23 cellular contexts compared by ENCODE assay signal in the genomic region with DNA sequence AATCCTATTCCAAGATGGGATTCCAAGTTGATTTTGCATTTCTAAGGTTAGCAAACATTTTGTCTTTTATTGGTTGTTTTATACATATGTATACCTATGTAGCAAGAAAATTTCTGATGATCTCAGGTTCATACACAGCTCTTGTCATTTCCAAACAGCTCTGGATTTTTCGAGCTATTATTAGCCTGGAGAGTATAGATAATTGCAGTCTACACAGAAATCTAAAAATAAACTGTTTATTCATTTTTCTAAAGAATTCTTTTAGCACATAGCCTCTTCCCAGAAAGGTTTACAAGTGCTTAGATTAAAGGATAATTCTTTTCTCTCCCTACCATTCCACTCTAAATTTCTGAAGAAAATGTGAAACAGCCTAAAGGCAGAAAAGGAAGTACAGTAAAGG.
DNase-seq lines count a peak whose midpoint lies in the region; ATAC-seq and TF ChIP-seq lines count a peak whose summit lies in the region.
"Had no signal": no experiment of that assay in that cellular context is flagged by ENCODE, and none has a peak within 500 bp of the region (broad histone marks: within the 10 kb centered on the region; RNA-seq: fewer than 3 reads in every experiment).

No MANE protein-coding gene starts in this region.

- no peak overlapping the region for H3K4me2 ChIP-seq in mammary epithelial cell (ENCODE audit: insufficient read depth, low read depth, low read length)
- peak overlapping the region; percentile 23 for H3K4me2 ChIP-seq in smooth muscle cell
- H3K4me2 ChIP-seq: A549; BLaER1 treated with 17β-estradiol and CSF1 and Interleukin-3, amounts not matched to agents 10 nM and 100 nM had no signal

- H3K79me2 ChIP-seq in mammary epithelial cell (ENCODE audit: insufficient read depth, low read length) = peaks cover 25% of the 10 kb centered on the region
- no peaks in the 10 kb centered on the region for H3K79me2 ChIP-seq in smooth muscle cell (ENCODE audit: low read depth)

- CTCF ChIA-PET in mammary epithelial cell (lab: Charles Lee; ENCODE audit: low non-redundant PET) = interaction anchor here (0.6 kb wide), 1 partner anchor 19 kb away, joined by 4 read pairs; no protein-coding TSS in a partner anchor
- CTCF ChIA-PET in MCF 10A (lab: Yijun Ruan, JAX) = no interaction called here

- H3K36me3 Mint-ChIP-seq in MCF 10A (ENCODE audit: insufficient read depth, unreplicated experiment) (no peaks in the 10 kb centered on the region), T-helper 17 cell (ENCODE audit: low read depth) (no peaks in the 10 kb centered on the region)
- H3K36me3 Mint-ChIP-seq: CD14-positive monocyte; CD8-positive, alpha-beta memory T cell had no signal

- H3K27me3 ChIP-seq in mammary epithelial cell (ENCODE audit: insufficient read depth, low read length) (no peaks in the 10 kb centered on the region), RWPE2 (ENCODE audit: insufficient read depth, poor library complexity, severe bottlenecking) (no peaks in the 10 kb centered on the region), smooth muscle cell (ENCODE audit: low read depth) (no peaks in the 10 kb centered on the region)
- H3K27me3 ChIP-seq: BE2C; BLaER1 treated with 17β-estradiol and CSF1 and Interleukin-3, amounts not matched to agents 10 nM and 100 nM had no signal

- TF ChIP-seq CTCF in mammary epithelial cell (conservative IDR thresholded peaks at IDR 0.05 in 1 of 2, IDR thresholded peaks at IDR 0.05 in 1 of 2; ENCODE audit: extremely low read depth in 1 of 2, insufficient read depth in 1 of 2, low read depth in 1 of 2, low read length in 2 of 2) = no peak
- no peak for TF ChIP-seq CTCF in MCF 10A (IDR thresholded peaks at IDR 0.05; ENCODE audit: unreplicated experiment)
- no peak for TF ChIP-seq CTCF in RWPE2 (IDR thresholded peaks at IDR 0.05; ENCODE audit: poor library complexity, severe bottlenecking)
- no peak for TF ChIP-seq CTCF in smooth muscle cell (IDR thresholded peaks at IDR 0.05; ENCODE audit: borderline replicate concordance, insufficient read depth, poor library complexity, severe bottlenecking)

- no peak overlapping the region for H2AFZ ChIP-seq in mammary epithelial cell (ENCODE audit: low read depth, low read length)
- H2AFZ ChIP-seq in smooth muscle cell (ENCODE audit: low read depth) = no peak overlapping the region

- H3K4me3 Mint-ChIP-seq in MCF 10A (ENCODE audit: unreplicated experiment) = no peak overlapping the region
- H3K4me3 Mint-ChIP-seq in T-helper 17 cell = no peak overlapping the region
- H3K4me3 Mint-ChIP-seq: CD14-positive monocyte; CD4-positive, alpha-beta T cell; CD8-positive, alpha-beta memory T cell; HFFc6 had no signal

- H4K20me1 ChIP-seq in mammary epithelial cell (ENCODE audit: insufficient read depth, low read length) (no peaks in the 10 kb centered on the region), smooth muscle cell (ENCODE audit: low read depth) (no peaks in the 10 kb centered on the region)
- H4K20me1 ChIP-seq: BLaER1 treated with 17β-estradiol and CSF1 and Interleukin-3, amounts not matched to agents 10 nM and 100 nM had no signal

- H3K27ac Mint-ChIP-seq in MCF 10A (ENCODE audit: low read depth, unreplicated experiment) (no peak overlapping the region), T-helper 17 cell (no peak overlapping the region)
- H3K27ac Mint-ChIP-seq: CD14-positive monocyte; CD4-positive, alpha-beta T cell; CD8-positive, alpha-beta memory T cell; HFFc6 had no signal

- in situ Hi-C loops in mammary epithelial cell (cut with MboI; ENCODE audit: low sequenced_read_pairs in 2 of 2) = no loop called here

- H3K9ac ChIP-seq in mammary epithelial cell (ENCODE audit: insufficient read depth, low read length) (no peak overlapping the region), smooth muscle cell (ENCODE audit: low read depth) (no peak overlapping the region)
- H3K9ac ChIP-seq: BLaER1 treated with 17β-estradiol and CSF1 and Interleukin-3, amounts not matched to agents 10 nM and 100 nM had no signal

- peak overlapping the region; percentile 5 for H3K27ac ChIP-seq in mammary epithelial cell (ENCODE audit: insufficient read depth, low read depth, low read length)
- H3K27ac ChIP-seq in RWPE2 (ENCODE audit: poor library complexity, severe bottlenecking) = peak overlapping the region; percentile 100
- peak overlapping the region; percentile 99 for H3K27ac ChIP-seq in epithelial cell of prostate
- H3K27ac ChIP-seq in smooth muscle cell (ENCODE audit: low read depth) = peak overlapping the region; percentile 99
- H3K27ac ChIP-seq: A549; BLaER1 treated with 17β-estradiol and CSF1 and Interleukin-3, amounts not matched to agents 10 nM and 100 nM had no signal

- POLR2A ChIA-PET in MCF 10A (lab: Yijun Ruan, JAX) = no interaction called here

- H3K4me1 Mint-ChIP-seq in MCF 10A (ENCODE audit: insufficient read depth, unreplicated experiment) = no peaks in the 10 kb centered on the region
- no peaks in the 10 kb centered on the region for H3K4me1 Mint-ChIP-seq in T-helper 17 cell
- H3K4me1 Mint-ChIP-seq: CD8-positive, alpha-beta memory T cell had no signal

- dilution Hi-C loops in mammary epithelial cell (cut with HindIII; ENCODE audit: low sequenced_read_pairs) = no loop called here

- H3K4me3 ChIP-seq in mammary epithelial cell (replicated peaks in 1 of 3; ENCODE audit: insufficient read depth in 1 of 3, low read depth in 2 of 3, low read length in 3 of 3) = no peak overlapping the region
- H3K4me3 ChIP-seq in RWPE2 (ENCODE audit: severe bottlenecking) = no peak overlapping the region
- H3K4me3 ChIP-seq in smooth muscle cell = no peak overlapping the region
- H3K4me3 ChIP-seq: A549; BLaER1 treated with 17β-estradiol and CSF1 and Interleukin-3, amounts not matched to agents 10 nM and 100 nM; HAP-1 had no signal

- WGBS in mammary epithelial cell (ENCODE audit: low coverage, missing lambda C conversion rate) = 94% methylated on average over 1 of the region's 1 CpG
- WGBS in smooth muscle cell (ENCODE audit: low lambda C conversion rate) = 54% methylated on average over 1 of the region's 1 CpG

- H3K27me3 Mint-ChIP-seq in MCF 10A (ENCODE audit: insufficient read depth, unreplicated experiment) = no peaks in the 10 kb centered on the region
- H3K27me3 Mint-ChIP-seq in T-helper 17 cell = no peaks in the 10 kb centered on the region
- H3K27me3 Mint-ChIP-seq: CD4-positive, alpha-beta T cell; CD8-positive, alpha-beta memory T cell had no signal

- intact Hi-C loops in mammary epithelial cell (cut with micrococcal nuclease) = no loop called here
- intact Hi-C loops in MCF 10A (cut with micrococcal nuclease) = no loop called here

- H3K36me3 ChIP-seq in mammary epithelial cell (ENCODE audit: insufficient read depth, low read length) = no peaks in the 10 kb centered on the region
- 0 out of 2 replicates have a peak, but pooled peaks cover 3% of the 10 kb centered on the region for H3K36me3 ChIP-seq in RWPE2 (ENCODE audit: low read depth)
- no peaks in the 10 kb centered on the region for H3K36me3 ChIP-seq in smooth muscle cell (ENCODE audit: low read depth)
- H3K36me3 ChIP-seq: BE2C; BLaER1 treated with 17β-estradiol and CSF1 and Interleukin-3, amounts not matched to agents 10 nM and 100 nM; HAP-1 had no signal

- no TSS peak for BruUV-seq in mammary epithelial cell (replicated peaks; lab: Mats Ljungman, UMichigan)
- no TSS peak for BruUV-seq in MCF 10A (replicated peaks; lab: Mats Ljungman, UMichigan)

- H3K9me3 Mint-ChIP-seq in MCF 10A (ENCODE audit: unreplicated experiment) = peaks cover 16% of the 10 kb centered on the region
- H3K9me3 Mint-ChIP-seq: HFFc6 had no signal

- peaks cover 4% of the 10 kb centered on the region for H3F3A ChIP-seq in smooth muscle cell (ENCODE audit: low read depth)

- H3K4me1 ChIP-seq in mammary epithelial cell (ENCODE audit: insufficient read depth, low read length) (peaks cover 61% of the 10 kb centered on the region), RWPE2 (ENCODE audit: insufficient read depth, poor library complexity, severe bottlenecking) (peaks cover 55% of the 10 kb centered on the region), smooth muscle cell (ENCODE audit: low read depth) (peaks cover 14% of the 10 kb centered on the region)
- H3K4me1 ChIP-seq: A549, BE2C, HAP-1 had no signal

- H3K9me3 ChIP-seq in mammary epithelial cell (replicated peaks; ENCODE audit: insufficient read depth, low read length) = no peaks in the 10 kb centered on the region
- no peaks in the 10 kb centered on the region for H3K9me3 ChIP-seq in RWPE2 (ENCODE audit: severe bottlenecking)
- no peaks in the 10 kb centered on the region for H3K9me3 ChIP-seq in smooth muscle cell (replicated peaks; ENCODE audit: low read depth)
- H3K9me3 ChIP-seq in T-helper 17 cell (ENCODE audit: control insufficient read depth, low read length, poor library complexity, severe bottlenecking) = no peaks in the 10 kb centered on the region
- H3K9me3 ChIP-seq: A549, BE2C, HAP-1 had no signal

- DNase-seq in mammary epithelial cell (no peak), MCF 10A (ENCODE audit: unreplicated experiment) (no peak), RWPE2 (ENCODE audit: low spot score) (no peak), epithelial cell of prostate (ENCODE audit: low read depth, low spot score) (no peak), smooth muscle cell (lab: John Stamatoyannopoulos, UW; ENCODE audit: unreplicated experiment) (no peak), T-helper 17 cell (no peak)
- DNase-seq: 8988T; ACHN; AML-193; BE2C; CD4-positive, alpha-beta T cell; CD8-positive, alpha-beta memory T cell; DMS 273 treated with DMSO at 0.1 percent for 48 hours; DMS53; DMS79 treated with DMSO at 0.1 percent for 48 hours; GOT3; HFFc6 had no signal

- ATAC-seq in RWPE2 (ENCODE audit: low read depth) (no peak), GM18873 (IDR thresholded peaks at IDR 0.05; ENCODE audit: low FRiP score, unreplicated experiment) (no peak), T-helper 17 cell (no peak), GM19328 (IDR thresholded peaks at IDR 0.05; ENCODE audit: unreplicated experiment) (no peak)
- ATAC-seq: A549 had no signal

Comparison
In these comparisons a context has a peak if more than half of its experiments do, and no peak if none do; other contexts are left out.
1. H3K27ac ChIP-seq: peak in every context shown above with its lines; median percentile 100 in RWPE2; 99 in epithelial cell of prostate; 99 in smooth muscle cell; 5 in mammary epithelial cell.